11 cellular contexts compared by ENCODE assay signal in the genomic region with DNA sequence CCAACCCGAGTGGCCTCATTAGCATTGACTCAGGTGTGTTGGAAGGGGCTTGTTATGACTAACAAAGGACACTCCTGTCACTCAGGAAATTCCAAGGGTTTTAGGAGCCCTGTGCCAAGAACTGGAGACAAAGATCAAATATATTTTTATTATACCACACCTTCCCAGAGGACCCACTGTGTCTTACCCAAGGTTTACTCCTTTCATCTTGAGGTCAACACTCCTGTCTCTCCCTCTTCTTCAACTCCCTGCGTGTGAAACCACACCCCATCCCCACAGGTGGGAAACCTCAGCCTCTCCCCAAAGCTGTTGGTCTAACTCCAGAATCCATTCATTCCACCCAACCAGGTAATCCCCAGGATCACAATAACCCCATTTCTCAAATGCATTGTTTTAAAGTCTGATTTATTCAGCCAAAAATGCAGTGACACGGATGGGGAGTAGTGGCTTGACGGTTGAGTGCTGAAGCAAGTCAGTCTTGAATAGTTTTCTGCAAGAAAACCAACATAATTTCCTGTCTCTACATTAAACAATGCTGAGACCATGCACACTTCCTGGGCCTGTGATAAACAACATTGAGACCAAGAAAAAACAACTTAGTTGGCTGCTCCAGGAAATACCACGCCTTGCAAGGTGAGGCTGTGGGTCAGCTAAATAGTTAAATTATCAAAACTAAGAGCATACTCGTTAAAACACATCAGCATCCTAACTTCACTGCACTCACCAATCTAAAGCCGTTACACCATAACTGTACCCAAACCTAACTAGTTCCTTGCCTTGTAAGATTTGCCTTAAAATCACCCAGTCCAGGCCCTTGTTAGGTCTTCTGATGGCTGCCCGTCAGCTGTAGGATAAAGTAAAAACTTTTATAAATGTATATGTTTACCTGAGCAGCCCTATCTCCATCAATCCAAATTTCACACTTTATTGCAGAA. TPM values are rescaled to one million over a fixed set of nuclear protein-coding genes. Genes with fewer than 3 reads are reported as not detected.
DNase-seq lines count a peak whose midpoint lies in the region; ATAC-seq and TF ChIP-seq lines count a peak whose summit lies in the region.
"Had no signal": no experiment of that assay in that cellular context is flagged by ENCODE, and none has a peak within 500 bp of the region (broad histone marks: within the 10 kb centered on the region; RNA-seq: fewer than 3 reads in every experiment).

No MANE protein-coding gene starts in this region.

- peak overlapping the region; percentile 49 for H3K4me3 ChIP-seq in CD8-positive, alpha-beta memory T cell (ENCODE audit: low read length)
- H3K4me3 ChIP-seq in GM23338 (no peak overlapping the region), neuronal stem cell (ENCODE audit: low read length in 2 of 2) (no peak overlapping the region), tibial artery (no peak overlapping the region), BE2C (ENCODE audit: low read depth, low read length) (no peak overlapping the region)
- H3K4me3 ChIP-seq: pancreas had no signal

- no peak overlapping the region for H2BK12ac ChIP-seq in neuronal stem cell (ENCODE audit: low read length)

- H3K27me3 ChIP-seq in CD8-positive, alpha-beta memory T cell (ENCODE audit: insufficient read depth, low read length, poor library complexity, severe bottlenecking): no peaks in the 10 kb centered on the region
- H3K27me3 ChIP-seq in GM23338 (ENCODE audit: insufficient read depth): no peaks in the 10 kb centered on the region
- H3K27me3 ChIP-seq in neuronal stem cell (ENCODE audit: control insufficient read depth in 3 of 3, insufficient read depth in 3 of 3, low read depth in 1 of 3, low read length in 3 of 3): no peaks in the 10 kb centered on the region
- no peaks in the 10 kb centered on the region for H3K27me3 ChIP-seq in tibial artery
- no peaks in the 10 kb centered on the region for H3K27me3 ChIP-seq in BE2C
- H3K27me3 ChIP-seq: pancreas had no signal

- H2AFZ ChIP-seq in GM23338 (peak overlapping the region; percentile 88), neuronal stem cell (ENCODE audit: low read length) (no peak overlapping the region)

- no peak overlapping the region for H2BK15ac ChIP-seq in neuronal stem cell (ENCODE audit: low read length)

- H3K9me3 ChIP-seq in CD8-positive, alpha-beta memory T cell (ENCODE audit: low read length): no peaks in the 10 kb centered on the region
- H3K9me3 ChIP-seq in neuronal stem cell (replicated peaks in 1 of 2; ENCODE audit: control insufficient read depth in 2 of 2, insufficient read depth in 1 of 2, low read depth in 1 of 2, low read length in 2 of 2) (no peaks in the 10 kb centered on the region), tibial artery (no peaks in the 10 kb centered on the region), BE2C (no peaks in the 10 kb centered on the region)
- H3K9me3 ChIP-seq: pancreas had no signal

- no peak overlapping the region for H4K8ac ChIP-seq in neuronal stem cell (ENCODE audit: low read depth, low read length)

- H3K9ac ChIP-seq in neuronal stem cell (ENCODE audit: low read depth, low read length, poor library complexity): no peak overlapping the region

- H3K4me1 Mint-ChIP-seq in CD8-positive, alpha-beta memory T cell: peaks cover 46 to 80% (median 71%) of the 10 kb centered on the region in 3 donors
- H3K4me1 Mint-ChIP-seq in GM23338: peaks cover 35% of the 10 kb centered on the region
- H3K4me1 Mint-ChIP-seq in activated B cell treated with CpG ODN at 0.5 μM for 24 hours: peaks cover 38% of the 10 kb centered on the region

- no peak for TF ChIP-seq CTCF in GM23338 (conservative IDR thresholded peaks at IDR 0.05; ENCODE audit: low read depth in 2 of 2)
- no peak for TF ChIP-seq CTCF in activated B cell treated with CpG ODN at 0.5 μM for 24 hours (IDR thresholded peaks at IDR 0.05)
- TF ChIP-seq CTCF in tibial artery (IDR thresholded peaks at IDR 0.05): no peak
- no peak for TF ChIP-seq CTCF in BE2C (IDR thresholded peaks at IDR 0.05; ENCODE audit: low read depth, low read length)

- no peaks in the 10 kb centered on the region for H3K36me3 ChIP-seq in CD8-positive, alpha-beta memory T cell (ENCODE audit: insufficient read depth, low read length)
- H3K36me3 ChIP-seq in GM23338 (ENCODE audit: insufficient read depth) (no peaks in the 10 kb centered on the region), neuronal stem cell (replicated peaks in 1 of 2; ENCODE audit: control insufficient read depth in 2 of 2, insufficient read depth in 2 of 2, low read length in 2 of 2) (no peaks in the 10 kb centered on the region), tibial artery (no peaks in the 10 kb centered on the region), BE2C (no peaks in the 10 kb centered on the region)
- H3K36me3 ChIP-seq: pancreas had no signal

- POLR2A ChIA-PET in CD8-positive, alpha-beta memory T cell (lab: Charles Lee): interaction anchor here (0.7 to 1.4 kb wide), 3 partner anchors 15 to 40 kb away, joined by 3 to 5 read pairs (median 3); no protein-coding TSS in a partner anchor
- POLR2A ChIA-PET in activated B cell treated with CpG ODN at 0.5 μM for 24 hours (lab: Charles Lee): no interaction called here

- H2AK5ac ChIP-seq in neuronal stem cell (ENCODE audit: low read depth, low read length): no peak overlapping the region

- WGBS in neuronal stem cell (ENCODE audit: extremely low coverage in 2 of 2, insufficient read length in 2 of 2, insufficient replicate concordance in 1 of 2), 2 donors: no CpG with 5 or more reads among the region's 8 CpGs

- H3K79me1 ChIP-seq in neuronal stem cell (ENCODE audit: low read depth, low read length): no peaks in the 10 kb centered on the region

- no peaks in the 10 kb centered on the region for H3K79me2 ChIP-seq in GM23338 (replicated peaks; ENCODE audit: insufficient read depth)

- H3K36me3 Mint-ChIP-seq in CD8-positive, alpha-beta memory T cell: peaks cover 0 to 10% (median 5%) of the 10 kb centered on the region in 3 donors
- H3K36me3 Mint-ChIP-seq in GM23338 (ENCODE audit: low read depth): no peaks in the 10 kb centered on the region
- no peaks in the 10 kb centered on the region for H3K36me3 Mint-ChIP-seq in activated B cell treated with CpG ODN at 0.5 μM for 24 hours (ENCODE audit: low read depth)

- H3F3A ChIP-seq in GM23338 (replicated peaks; ENCODE audit: low read depth): no peaks in the 10 kb centered on the region

- H2BK5ac ChIP-seq in neuronal stem cell (ENCODE audit: low read length): no peak overlapping the region

- no peak overlapping the region for H3K18ac ChIP-seq in neuronal stem cell (ENCODE audit: low read length)

- H3K14ac ChIP-seq in neuronal stem cell (ENCODE audit: low read length): no peak overlapping the region

- peak overlapping the region; percentile 31 for H3K4me2 ChIP-seq in GM23338
- no peak overlapping the region for H3K4me2 ChIP-seq in neuronal stem cell (ENCODE audit: insufficient read depth, low read length, poor library complexity, severe bottlenecking)

- peaks cover 0 to 3% of the 10 kb centered on the region in 2 donors for H3K27me3 Mint-ChIP-seq in CD8-positive, alpha-beta memory T cell
- H3K27me3 Mint-ChIP-seq in GM23338 (ENCODE audit: insufficient read depth, low read depth, poor library complexity): peaks cover 3% of the 10 kb centered on the region
- H3K27me3 Mint-ChIP-seq in activated B cell treated with CpG ODN at 0.5 μM for 24 hours: peaks cover 2% of the 10 kb centered on the region

- CTCF ChIA-PET in CD8-positive, alpha-beta memory T cell (lab: Charles Lee): interaction anchor here (4.3 kb wide), 1 partner anchor 15 kb away, joined by 22 read pairs; no protein-coding TSS in a partner anchor
- CTCF ChIA-PET in activated B cell treated with CpG ODN at 0.5 μM for 24 hours (lab: Charles Lee): no interaction called here

- peak in 2 of 5 donors; percentile 27 to 48 for DNase-seq in CD8-positive, alpha-beta memory T cell
- DNase-seq in GM23338 (ENCODE audit: low spot score) (no peak), activated B cell treated with CpG ODN at 0.5 μM for 24 hours (no peak), kidney tubule cell (ENCODE audit: low spot score) (peak; percentile 97), neuronal stem cell (ENCODE audit: low spot score) (no peak), tibial artery (no peak), inferior parietal cortex (ENCODE audit: extremely low spot score) (no peak), BE2C (no peak)
- DNase-seq: DMS79, NCI-H1436, pancreas had no signal

- H3K9me2 ChIP-seq in GM23338 (ENCODE audit: insufficient read depth): peaks cover 25% of the 10 kb centered on the region

- H4K91ac ChIP-seq in neuronal stem cell (ENCODE audit: low read depth, low read length, poor library complexity): no peak overlapping the region

- intact Hi-C loops in activated B cell treated with CpG ODN at 0.5 μM for 24 hours (cut with micrococcal nuclease) (no loop called here), tibial artery (cut with DNase I; ENCODE audit: low total_unique reads) (no loop called here)

- H3K4ac ChIP-seq in neuronal stem cell (ENCODE audit: low read length): no peak overlapping the region

- H3K27ac Mint-ChIP-seq in CD8-positive, alpha-beta memory T cell: peak overlapping the region; percentile 79 to 97 (median 96)
- H3K27ac Mint-ChIP-seq in GM23338 (peak overlapping the region; percentile 58; the same call in 1 of the 2 replicates), activated B cell treated with CpG ODN at 0.5 μM for 24 hours (peak overlapping the region; percentile 78)

- no peak overlapping the region for H2BK120ac ChIP-seq in neuronal stem cell (ENCODE audit: low read depth, low read length)

- H3K23ac ChIP-seq in neuronal stem cell (ENCODE audit: low read depth, low read length, poor library complexity): no peak overlapping the region

- H4K20me1 ChIP-seq in GM23338 (replicated peaks; ENCODE audit: insufficient read depth): no peaks in the 10 kb centered on the region

- H3K4me3 Mint-ChIP-seq in CD8-positive, alpha-beta memory T cell: peak overlapping the region; percentile 13 to 84 (median 80)
- H3K4me3 Mint-ChIP-seq in GM23338 (no peak overlapping the region; the same call in 2 of the 3 replicates), activated B cell treated with CpG ODN at 0.5 μM for 24 hours (peak overlapping the region; percentile 64)

- H3K9me3 Mint-ChIP-seq in CD8-positive, alpha-beta memory T cell: peaks cover 0 to 6% (median 0%) of the 10 kb centered on the region in 5 donors
- H3K9me3 Mint-ChIP-seq in GM23338 (no peaks in the 10 kb centered on the region), activated B cell treated with CpG ODN at 0.5 μM for 24 hours (peaks cover 5% of the 10 kb centered on the region)

- H3K27ac ChIP-seq in CD8-positive, alpha-beta memory T cell (ENCODE audit: low read depth, low read length): peak overlapping the region; percentile 17
- no peak overlapping the region for H3K27ac ChIP-seq in GM23338 (ENCODE audit: low read depth)
- H3K27ac ChIP-seq in neuronal stem cell (replicated peaks; ENCODE audit: low read length): no peak overlapping the region
- no peak overlapping the region for H3K27ac ChIP-seq in tibial artery
- H3K27ac ChIP-seq: pancreas had no signal

- ATAC-seq in GM23338: peak; percentile 36; the same call in 2 of the 3 replicates
- peak; percentile 40 for ATAC-seq in activated B cell treated with CpG ODN at 0.5 μM for 24 hours (ENCODE audit: low read depth)

- H3K4me1 ChIP-seq in CD8-positive, alpha-beta memory T cell (ENCODE audit: insufficient read depth, low read length): peaks cover 50% of the 10 kb centered on the region
- H3K4me1 ChIP-seq in GM23338 (ENCODE audit: insufficient read depth) (peaks cover 34% of the 10 kb centered on the region), neuronal stem cell (ENCODE audit: control insufficient read depth in 2 of 2, insufficient read depth in 1 of 2, low read depth in 1 of 2, low read length in 2 of 2) (peaks cover 0 to 2% of the 10 kb centered on the region in 2 donors), tibial artery (peaks cover 0 to under 1% (median 0%) of the 10 kb centered on the region in 4 donors), BE2C (no peaks in the 10 kb centered on the region)

RNA-seq across cellular contexts. Expression of gene SPON1, which starts 38.5 kb away (rescaled TPM):
- under 1 TPM; 0.81 to 0.97 TPM for total RNA-seq in CD8-positive, alpha-beta memory T cell
- 2.0 TPM for polyA plus RNA-seq in CD8-positive, alpha-beta memory T cell
- total RNA-seq in GM23338 (2014; rRNA removed; shearing (Covaris generic)): 6.4 and 6.9 TPM in 2 replicates
- 2.9 TPM in 2 replicates for polyA plus RNA-seq in GM23338 (2016; fragmentation: Nextera tagmentation; extraction: Ambion mirVana)
- total RNA-seq in activated B cell treated with CpG ODN at 0.5 μM for 24 hours: not detected in 2 replicates
- 23.8 TPM for polyA plus RNA-seq in neuronal stem cell (2013, experiment 1 of 2)
- 24.4 TPM for polyA plus RNA-seq in neuronal stem cell (2013, experiment 2 of 2)
- not detected for polyA plus RNA-seq in BE2C (2012; ENCODE audit: insufficient read depth, insufficient read length, low read depth)
